20 cellular contexts compared by ENCODE assay signal in genomic region chr15:49646891-49647290, GRCh38.
"Had no signal": no experiment of that assay in that cellular context is flagged by ENCODE, and none has a peak within 500 bp of the region (broad histone marks: within the 10 kb centered on the region; RNA-seq: fewer than 3 reads in every experiment).

No MANE protein-coding gene starts in this region.

- H3K4me3 ChIP-seq: coronary artery, hepatocyte, mucosa of descending colon, neural progenitor cell, pancreas, stomach, tibial artery, upper lobe of left lung had no signal

- DNase-seq: effector CD8-positive, alpha-beta T cell; foreskin melanocyte; head of caudate nucleus; mammary epithelial cell; mucosa of descending colon; naive thymus-derived CD8-positive, alpha-beta T cell; nucleus accumbens; pancreas; right cardiac atrium; small intestine; stimulated activated CD4-positive, alpha-beta T cell treated with anti-CD3 and anti-CD28 coated beads, Interleukin-12 subunit alpha, Interleukin-12 subunit beta, amount 100 ng/mL, for 4 hours; stimulated activated naive CD4-positive, alpha-beta T cell; stomach; substantia nigra; tibial artery; upper lobe of left lung had no signal

- H3K4me2 ChIP-seq: hepatocyte, neural progenitor cell had no signal

- H3K9ac ChIP-seq: neural progenitor cell had no signal

- H3K9me3 ChIP-seq: pancreas, tibial artery had no signal

- H2AFZ ChIP-seq: hepatocyte, neural progenitor cell had no signal

- H3K27ac ChIP-seq: hepatocyte, neural progenitor cell, pancreas, upper lobe of left lung had no signal

- H3K27me3 Mint-ChIP-seq: naive thymus-derived CD8-positive, alpha-beta T cell; progenitor cell of endocrine pancreas had no signal

- ATAC-seq: mucosa of descending colon; naive thymus-derived CD8-positive, alpha-beta T cell; right cardiac atrium had no signal

- H3K9me3 Mint-ChIP-seq: neural progenitor cell had no signal

- H3K4me3 Mint-ChIP-seq: naive thymus-derived CD8-positive, alpha-beta T cell; neural progenitor cell had no signal

- H3K27ac Mint-ChIP-seq: neural progenitor cell, progenitor cell of endocrine pancreas had no signal

- H3K4me1 ChIP-seq: neural progenitor cell, pancreas had no signal

- H3K27me3 ChIP-seq: hepatocyte, neural progenitor cell, pancreas, stomach, tibial artery, upper lobe of left lung had no signal

- H3K36me3 ChIP-seq: neural progenitor cell, pancreas, tibial artery had no signal

- H3K79me2 ChIP-seq: hepatocyte had no signal

- H3K4me1 Mint-ChIP-seq: naive thymus-derived CD8-positive, alpha-beta T cell had no signal
